Comparison of ENCODE assay signal across 19 cellular contexts in the genomic region with DNA sequence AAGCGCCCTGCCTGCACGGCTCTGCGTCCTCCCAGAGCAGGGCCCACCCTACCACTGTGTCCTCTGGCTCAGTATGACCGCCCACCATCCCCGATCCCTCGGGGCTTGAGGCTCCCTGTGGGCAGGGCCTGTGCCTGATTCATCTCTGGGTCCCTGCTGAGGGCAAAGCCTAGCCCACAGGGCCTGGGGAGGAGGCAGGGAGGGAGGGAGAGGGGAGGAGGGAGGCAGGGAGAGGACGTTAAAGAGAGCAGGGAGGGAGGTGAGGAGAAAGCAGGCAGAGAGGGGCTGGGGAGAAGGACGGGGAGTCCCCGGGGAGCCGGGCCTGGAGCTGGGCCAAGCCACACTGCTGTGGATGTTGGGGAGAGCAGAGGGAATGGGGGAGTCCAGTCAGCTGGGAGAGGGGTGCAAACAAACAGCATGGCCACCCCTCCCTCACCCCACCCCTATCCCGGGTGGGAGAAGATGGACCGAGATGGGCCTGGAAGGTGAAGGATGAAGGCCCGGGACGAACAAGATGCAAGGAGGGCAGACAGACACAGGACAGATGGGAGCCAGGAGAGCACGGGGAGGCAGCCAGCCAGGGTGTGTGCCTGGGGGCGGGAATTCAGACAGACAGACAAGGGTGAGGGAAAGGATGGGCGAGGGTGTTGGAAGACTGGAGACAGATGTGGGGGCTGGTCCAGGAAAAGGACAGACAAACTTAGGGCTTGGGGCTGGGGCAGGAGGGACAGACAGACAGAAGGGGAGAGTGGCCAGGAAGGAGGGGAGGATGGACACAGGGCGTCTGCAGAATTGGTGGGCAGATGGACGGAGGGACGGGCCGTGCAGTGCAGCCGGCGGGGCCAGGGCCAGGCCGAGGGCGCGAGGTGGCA. TPM values are rescaled to one million over a fixed set of nuclear protein-coding genes. Genes with fewer than 3 reads are reported as not detected.
DNase-seq lines count a peak whose midpoint lies in the region; ATAC-seq, FAIRE-seq and TF ChIP-seq lines count a peak whose summit lies in the region.
"Had no signal": no experiment of that assay in that cellular context is flagged by ENCODE, and none has a peak within 500 bp of the region (broad histone marks: within the 10 kb centered on the region; RNA-seq: fewer than 3 reads in every experiment).

No MANE protein-coding gene starts in this region.

- H3K4me3 Mint-ChIP-seq in memory B cell, result no peak overlapping the region
- H3K4me3 Mint-ChIP-seq: activated CD4-positive, alpha-beta T cell treated with anti-CD3 and anti-CD28 coated beads for 36 hours; T-helper 2 cell treated with Interferon-gamma antibody and Interleukin-4, amounts not matched to agents 5 μg/mL and 100 μg/mL, for 36 hours had no signal

- no peak for TF ChIP-seq CTCF in sigmoid colon (IDR thresholded peaks at IDR 0.05)

- H3K36me3 ChIP-seq in BLaER1, result no peaks in the 10 kb centered on the region
- no peaks in the 10 kb centered on the region for H3K36me3 ChIP-seq in sigmoid colon

- peaks cover 73% of the 10 kb centered on the region for H3K4me1 ChIP-seq in BLaER1
- peaks cover 0 to 23% (median 21%) of the 10 kb centered on the region in 4 donors for H3K4me1 ChIP-seq in sigmoid colon

- H3K27me3 ChIP-seq in BLaER1 (peaks cover 59% of the 10 kb centered on the region), sigmoid colon (peaks cover 48 to 100% (median 79%) of the 10 kb centered on the region in 3 donors)

- WGBS in sigmoid colon, 2 donors, result 61 to 63% methylated on average over 26 of the region's 26 CpGs

- H3K36me3 Mint-ChIP-seq in memory B cell, result no peaks in the 10 kb centered on the region

- intact Hi-C loops in sigmoid colon (cut with DNase I), result no loop called here

- no peak for TF ChIP-seq EP300 in sigmoid colon (IDR thresholded peaks at IDR 0.05)

- H3K4me2 ChIP-seq in BLaER1, result peak overlapping the region; percentile 89

- H4K20me1 ChIP-seq in BLaER1, result peaks cover 1% of the 10 kb centered on the region

- TF ChIP-seq POLR2A in sigmoid colon (IDR thresholded peaks at IDR 0.05) (no peak), GM12892 (IDR thresholded peaks at IDR 0.05; ENCODE audit: low read depth, low read length) (no peak)

- peaks cover 11% of the 10 kb centered on the region for H3K27me3 Mint-ChIP-seq in memory B cell

- H3K27ac Mint-ChIP-seq in memory B cell, result peak overlapping the region; percentile 39
- H3K27ac Mint-ChIP-seq: T-helper 2 cell treated with Interferon-gamma antibody and Interleukin-4, amounts not matched to agents 5 μg/mL and 100 μg/mL, for 36 hours had no signal

- H3K9ac ChIP-seq in BLaER1, result no peak overlapping the region

- H3K4me3 ChIP-seq in BLaER1, result no peak overlapping the region
- no peak overlapping the region for H3K4me3 ChIP-seq in sigmoid colon

- no peak for ATAC-seq in memory B cell (ENCODE audit: low read depth)
- ATAC-seq: activated CD4-positive, alpha-beta T cell treated with anti-CD3 and anti-CD28 coated beads for 36 hours; left colon had no signal

- H3K9me3 ChIP-seq in BLaER1 (no peaks in the 10 kb centered on the region), sigmoid colon (no peaks in the 10 kb centered on the region)

- DNase-seq in D341Med (ENCODE audit: low spot score) (peak; percentile 56), NCI-H69 (lab: John Stamatoyannopoulos, UW) (peak; percentile 82), memory B cell (ENCODE audit: low spot score in 2 of 2) (no peak), islet precursor cell (no peak), sigmoid colon (no peak), GM12892 (ENCODE audit: insufficient read length) (no peak)
- DNase-seq: activated CD4-positive, alpha-beta T cell treated with anti-CD3 and anti-CD28 coated beads for 36 hours; activated gamma-delta T cell; anterior cingulate cortex; GOT3; KG1; left colon; midbrain; occipital lobe; Right ventricle myocardium superior; stimulated activated CD4-positive, alpha-beta T cell treated with anti-CD3 and anti-CD28 coated beads, Interleukin-2, amount 100 ng/mL, for 24 hours had no signal

- H3K27ac ChIP-seq in BLaER1, result no peak overlapping the region
- no peak overlapping the region for H3K27ac ChIP-seq in sigmoid colon

- peaks cover 57% of the 10 kb centered on the region for H3K4me1 Mint-ChIP-seq in memory B cell

- no peaks in the 10 kb centered on the region for H3K9me3 Mint-ChIP-seq in memory B cell
- H3K9me3 Mint-ChIP-seq: T-helper 2 cell treated with Interferon-gamma antibody and Interleukin-4, amounts not matched to agents 5 μg/mL and 100 μg/mL, for 36 hours had no signal

- FAIRE-seq in GM12892 (lab: Jason Lieb, UNC), result no peak

RNA-seq across cellular contexts. Expression of a gene that starts 4.2 kb away (rescaled TPM):
- not detected for total RNA-seq in sigmoid colon
- 1 to 10 TPM in 1 of 3 donors, not detected in 2; 1.3 TPM for polyA plus RNA-seq in sigmoid colon
- polyA plus RNA-seq in GM12892 (2012; ENCODE audit: missing spikeins), result 0.13 TPM
- total RNA-seq: occipital lobe, Right ventricle myocardium superior had no signal

RNA-seq across cellular contexts. Expression of a gene that starts 26.6 kb away (rescaled TPM):
- total RNA-seq in sigmoid colon, result 100 to 1,000 TPM; 128 to 255 (median 180) TPM
- polyA plus RNA-seq in sigmoid colon, result 100 to 1,000 TPM; 139 to 236 (median 170) TPM
- polyA plus RNA-seq in GM12892 (2012; ENCODE audit: missing spikeins), result 17.6 TPM

RNA-seq across cellular contexts. Expression of a gene that starts 49.5 kb away (rescaled TPM):
- 10 to 100 TPM; 31.8 to 65.4 (median 34.8) TPM for total RNA-seq in sigmoid colon
- 100 to 1,000 TPM in 1 of 3 donors, 10 to 100 TPM in 2; 30.5 to 151 (median 45.0) TPM for polyA plus RNA-seq in sigmoid colon
- 67.2 TPM for polyA plus RNA-seq in GM12892 (2012; ENCODE audit: missing spikeins)

RNA-seq across cellular contexts. Expression of a gene that starts 55.4 kb away (rescaled TPM):
- total RNA-seq in sigmoid colon, result not detected
- 100 to 1,000 TPM in 1 of 3 donors, 1 to 10 TPM in 2; 1.8 to 169 (median 3.6) TPM for polyA plus RNA-seq in sigmoid colon
- 249 TPM for polyA plus RNA-seq in GM12892 (2012; ENCODE audit: missing spikeins)
- total RNA-seq: chondrocyte, occipital lobe, Right ventricle myocardium superior had no signal

Comparison
In these comparisons a context has a peak if more than half of its experiments do, and no peak if none do; other contexts are left out.
1. DNase-seq: peak in D341Med (single experiment) and NCI-H69 (single experiment); none in memory B cell (0 of 2), islet precursor cell (single experiment), sigmoid colon (single experiment) and GM12892 (single experiment).